In the genomic region with DNA sequence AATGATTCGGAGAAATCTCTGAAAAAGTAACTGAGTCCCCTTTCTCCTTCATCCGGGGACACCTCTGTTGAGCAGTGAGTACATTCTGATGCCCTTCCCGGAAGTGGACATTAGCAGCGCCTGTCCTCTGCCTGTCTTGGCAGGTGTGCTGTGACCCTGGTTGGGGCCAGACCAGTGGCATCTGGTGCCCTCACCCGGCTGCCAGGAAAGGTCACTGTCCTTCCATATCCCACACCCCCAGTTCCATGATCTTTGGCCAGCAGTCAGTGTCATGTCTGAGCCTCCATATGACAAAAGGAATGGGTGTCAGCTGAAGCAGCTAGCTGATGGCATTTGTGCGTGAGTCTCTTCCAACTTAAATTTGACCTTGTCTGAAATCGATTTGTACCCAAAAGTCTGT, we compare ENCODE assay signal across 14 cellular contexts.
DNase-seq lines count a peak whose midpoint lies in the region; ATAC-seq and TF ChIP-seq lines count a peak whose summit lies in the region.
"Had no signal": no experiment of that assay in that cellular context is flagged by ENCODE, and none has a peak within 500 bp of the region (broad histone marks: within the 10 kb centered on the region; RNA-seq: fewer than 3 reads in every experiment).

No MANE protein-coding gene starts in this region.

- no peak for DNase-seq in activated naive CD4-positive, alpha-beta T cell treated with anti-CD3 and anti-CD28 coated beads, Interleukin-2, amount 50 U/mL, for 72 hours (ENCODE audit: low spot score in 2 of 2)
- no peak for DNase-seq in activated naive CD4-positive, alpha-beta T cell (lab: John Stamatoyannopoulos, UW)
- no peak for DNase-seq in activated CD8-positive, alpha-beta T cell treated with anti-CD3 and anti-CD28 coated beads for 36 hours
- DNase-seq in memory B cell (ENCODE audit: low spot score in 2 of 2) (no peak), testis (peak; percentile 5), uterus (no peak)
- DNase-seq: DMS153, mucosa of descending colon, NCI-H774 had no signal

- no peak for TF ChIP-seq POLR2A in testis (IDR thresholded peaks at IDR 0.05)
- TF ChIP-seq POLR2A in uterus (IDR thresholded peaks at IDR 0.05): no peak

- H3K36me3 ChIP-seq in testis (ENCODE audit: low read depth, missing control alignments): no peaks in the 10 kb centered on the region
- no peaks in the 10 kb centered on the region for H3K36me3 ChIP-seq in uterus
- H3K36me3 ChIP-seq: thoracic aorta had no signal

- peaks cover 92% of the 10 kb centered on the region for H3K4me1 Mint-ChIP-seq in activated CD8-positive, alpha-beta T cell treated with anti-CD3 and anti-CD28 coated beads for 36 hours (ENCODE audit: low read depth)
- H3K4me1 Mint-ChIP-seq in memory B cell: peaks cover 55% of the 10 kb centered on the region

- WGBS in testis, 2 donors: 83 to 91% methylated on average over 7 of the region's 7 CpGs

- no peak overlapping the region for H3K27ac ChIP-seq in testis
- no peak overlapping the region for H3K27ac ChIP-seq in uterus
- H3K27ac ChIP-seq: thoracic aorta had no signal

- CTCF ChIA-PET in activated CD8-positive, alpha-beta T cell treated with anti-CD3 and anti-CD28 coated beads for 36 hours (lab: Charles Lee): interaction anchor here (1.3 to 2.7 kb wide), 3 partner anchors 10 to 83 kb away, joined by 3 to 8 read pairs (median 6); no protein-coding TSS in a partner anchor

- POLR2A ChIA-PET in activated CD8-positive, alpha-beta T cell treated with anti-CD3 and anti-CD28 coated beads for 36 hours (lab: Charles Lee): interaction anchor here (0.7 to 1.9 kb wide), 3 partner anchors 14 to 75 kb away, joined by 3 to 4 read pairs (median 3); no protein-coding TSS in a partner anchor

- ATAC-seq in activated naive CD4-positive, alpha-beta T cell treated with anti-CD3 and anti-CD28 coated beads, Interleukin-2, amount 50 U/mL, for 72 hours: no peak
- ATAC-seq in activated CD8-positive, alpha-beta T cell treated with anti-CD3 and anti-CD28 coated beads for 36 hours: no peak
- ATAC-seq in memory B cell (ENCODE audit: low read depth) (no peak), GM19467 (IDR thresholded peaks at IDR 0.05; ENCODE audit: unreplicated experiment) (no peak), GM19463 (IDR thresholded peaks at IDR 0.05; ENCODE audit: unreplicated experiment) (no peak)
- ATAC-seq: Panc1 had no signal

- H3K27me3 ChIP-seq in testis: no peaks in the 10 kb centered on the region
- no peaks in the 10 kb centered on the region for H3K27me3 ChIP-seq in uterus

- H3K4me1 ChIP-seq in testis (peaks cover 13% of the 10 kb centered on the region), uterus (peaks cover 0 to 2% of the 10 kb centered on the region in 2 donors)

- TF ChIP-seq CTCF in activated CD8-positive, alpha-beta T cell treated with anti-CD3 and anti-CD28 coated beads for 36 hours (IDR thresholded peaks at IDR 0.05): no peak
- TF ChIP-seq CTCF in testis (IDR thresholded peaks at IDR 0.05) (no peak), uterus (IDR thresholded peaks at IDR 0.05) (no peak)

- H3K9me3 ChIP-seq in testis (no peaks in the 10 kb centered on the region), uterus (no peaks in the 10 kb centered on the region)
- H3K9me3 ChIP-seq: mucosa of descending colon, thoracic aorta had no signal

- H3K36me3 Mint-ChIP-seq in activated naive CD4-positive, alpha-beta T cell treated with anti-CD3 and anti-CD28 coated beads, Interleukin-2, amount 50 U/mL, for 72 hours: peaks cover 18 to 41% of the 10 kb centered on the region in 2 donors
- H3K36me3 Mint-ChIP-seq in activated CD8-positive, alpha-beta T cell treated with anti-CD3 and anti-CD28 coated beads for 36 hours (ENCODE audit: low read depth): peaks cover 54% of the 10 kb centered on the region
- peaks cover 29% of the 10 kb centered on the region for H3K36me3 Mint-ChIP-seq in memory B cell

- intact Hi-C loops in activated CD8-positive, alpha-beta T cell treated with anti-CD3 and anti-CD28 coated beads for 36 hours (cut with micrococcal nuclease): loop anchor here (5.0 kb wide), 2 partner anchors 76 to 126 kb away; no protein-coding TSS in a partner anchor
- intact Hi-C loops in testis (cut with DNase I; ENCODE audit: low total_unique reads): no loop called here
- intact Hi-C loops in uterus (cut with DNase I; ENCODE audit: low total_unique reads): no loop called here

- H3K27ac Mint-ChIP-seq in activated naive CD4-positive, alpha-beta T cell treated with anti-CD3 and anti-CD28 coated beads, Interleukin-2, amount 50 U/mL, for 72 hours: peak overlapping the region; percentile 70 to 84
- peak overlapping the region; percentile 84 for H3K27ac Mint-ChIP-seq in activated CD8-positive, alpha-beta T cell treated with anti-CD3 and anti-CD28 coated beads for 36 hours
- H3K27ac Mint-ChIP-seq in memory B cell: peak overlapping the region; percentile 59

- no peaks in the 10 kb centered on the region for H3K9me3 Mint-ChIP-seq in activated naive CD4-positive, alpha-beta T cell treated with anti-CD3 and anti-CD28 coated beads, Interleukin-2, amount 50 U/mL, for 72 hours
- no peaks in the 10 kb centered on the region for H3K9me3 Mint-ChIP-seq in activated CD8-positive, alpha-beta T cell treated with anti-CD3 and anti-CD28 coated beads for 36 hours
- H3K9me3 Mint-ChIP-seq in memory B cell: no peaks in the 10 kb centered on the region
- H3K9me3 Mint-ChIP-seq: brain had no signal

- H3K4me3 ChIP-seq in testis: no peak overlapping the region
- H3K4me3 ChIP-seq in uterus: no peak overlapping the region
- H3K4me3 ChIP-seq: mucosa of descending colon, thoracic aorta had no signal

- H3K4me3 Mint-ChIP-seq in activated CD8-positive, alpha-beta T cell treated with anti-CD3 and anti-CD28 coated beads for 36 hours: peak overlapping the region; percentile 2
- H3K4me3 Mint-ChIP-seq in memory B cell: no peak overlapping the region
- H3K4me3 Mint-ChIP-seq: brain had no signal

- no peaks in the 10 kb centered on the region for H3K27me3 Mint-ChIP-seq in activated CD8-positive, alpha-beta T cell treated with anti-CD3 and anti-CD28 coated beads for 36 hours
- H3K27me3 Mint-ChIP-seq in memory B cell: no peaks in the 10 kb centered on the region
- H3K27me3 Mint-ChIP-seq: brain had no signal
